19 cellular contexts compared by ENCODE assay signal in the genomic region with DNA sequence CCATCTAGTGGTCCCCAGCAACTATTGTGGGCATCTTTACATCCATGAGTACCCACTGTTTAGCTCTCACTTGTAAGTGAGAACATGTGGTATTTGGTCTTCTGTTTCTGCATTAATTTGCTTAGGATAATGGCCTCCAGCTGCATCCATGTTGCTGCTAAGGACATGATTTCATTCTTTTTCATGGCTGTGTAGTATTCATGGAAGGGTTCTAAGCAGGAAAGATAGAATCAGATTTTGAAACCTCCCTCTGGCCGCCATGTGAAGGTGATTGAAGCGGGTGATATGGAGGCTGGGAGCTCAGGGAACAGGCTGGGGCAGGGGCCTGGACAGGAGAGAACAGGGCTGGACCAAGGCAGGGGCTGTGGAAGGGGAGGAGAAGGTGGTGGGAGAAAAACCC. TPM values are rescaled to one million over a fixed set of nuclear protein-coding genes. Genes with fewer than 3 reads are reported as not detected.
DNase-seq lines count a peak whose midpoint lies in the region; ATAC-seq and TF ChIP-seq lines count a peak whose summit lies in the region.
"Had no signal": no experiment of that assay in that cellular context is flagged by ENCODE, and none has a peak within 500 bp of the region (broad histone marks: within the 10 kb centered on the region; RNA-seq: fewer than 3 reads in every experiment).

No MANE protein-coding gene starts in this region.

- H2AFZ ChIP-seq in IMR-90 (replicated peaks; ENCODE audit: low read length, poor library complexity): no peak overlapping the region

- no peak overlapping the region for H3K56ac ChIP-seq in IMR-90 (ENCODE audit: extremely low read depth, insufficient read depth, low read length)

- no TSS peak for BruUV-seq in IMR-90 (replicated peaks; lab: Mats Ljungman, UMichigan)

- DNase-seq in activated T-cell treated with anti-CD3 and anti-CD28 coated beads, Interleukin-2, amount 50 U/mL, for 24 hours: no peak
- DNase-seq in activated T-cell treated with anti-CD3 and anti-CD28 coated beads, Interleukin-2, amount 50 U/mL, for 4 hours: no peak
- DNase-seq in IMR-90 (no peak), epidermal melanocyte (ENCODE audit: insufficient read length, low spot score) (peak; percentile 8), right lobe of liver (no peak), NCI-H524 (lab: John Stamatoyannopoulos, UW) (no peak)
- DNase-seq: CD4-positive, CD25-positive, alpha-beta regulatory T cell; EL; GF-D8; MV-4-11; NCI-H1105 treated with DMSO at 0.1 percent for 48 hours; NCI-H2029 treated with DMSO at 0.1 percent for 48 hours; NCI-H226; NCI-H510A treated with DMSO at 0.1 percent for 48 hours; OCI-M1; SHP77 had no signal

- H3K36me3 ChIP-seq in IMR-90 (ENCODE audit: control insufficient read depth, insufficient read depth, low read length): peaks cover 69% of the 10 kb centered on the region
- H3K36me3 ChIP-seq in right lobe of liver: no peaks in the 10 kb centered on the region

- H4K91ac ChIP-seq in IMR-90 (ENCODE audit: insufficient read depth, low read depth, low read length): no peak overlapping the region

- H3K4me1 ChIP-seq in IMR-90 (ENCODE audit: control insufficient read depth, insufficient read depth, low read length) (peaks cover 12% of the 10 kb centered on the region; the same call in 1 of the 2 replicates), right lobe of liver (no peaks in the 10 kb centered on the region)

- H3K4me3 ChIP-seq in IMR-90 (ENCODE audit: insufficient read depth, low read depth, low read length) (no peak overlapping the region), right lobe of liver (no peak overlapping the region)
- H3K4me3 ChIP-seq: A549 had no signal

- POLR2A ChIA-PET in IMR-90 (lab: Charles Lee; ENCODE audit: unreplicated experiment): no interaction called here

- intact Hi-C loops in IMR-90 (cut with micrococcal nuclease) (no loop called here), right lobe of liver (cut with DNase I) (no loop called here)

- peaks cover 85% of the 10 kb centered on the region for H3K36me3 Mint-ChIP-seq in activated T-cell treated with anti-CD3 and anti-CD28 coated beads, Interleukin-2, amount 50 U/mL, for 24 hours (ENCODE audit: low read depth)
- peaks cover 38% of the 10 kb centered on the region for H3K36me3 Mint-ChIP-seq in activated T-cell treated with anti-CD3 and anti-CD28 coated beads, Interleukin-2, amount 50 U/mL, for 4 hours (ENCODE audit: insufficient read depth)
- H3K36me3 Mint-ChIP-seq in activated T-helper 17 cell treated with anti-CD3 and anti-CD28 coated beads, Interleukin-2, amount 50 U/mL, for 72 hours (ENCODE audit: low read depth): peaks cover 100% of the 10 kb centered on the region

- no peak for TF ChIP-seq RAD21 in IMR-90 (IDR thresholded peaks at IDR 0.05; ENCODE audit: low read length)

- no peak overlapping the region for H2BK5ac ChIP-seq in IMR-90 (ENCODE audit: low read depth, low read length, poor library complexity, severe bottlenecking)

- H4K8ac ChIP-seq in IMR-90 (ENCODE audit: low read depth in 2 of 2, low read length in 2 of 2): no peak overlapping the region

- H3K9me3 Mint-ChIP-seq in activated T-cell treated with anti-CD3 and anti-CD28 coated beads, Interleukin-2, amount 50 U/mL, for 24 hours: no peaks in the 10 kb centered on the region
- H3K9me3 Mint-ChIP-seq in activated T-cell treated with anti-CD3 and anti-CD28 coated beads, Interleukin-2, amount 50 U/mL, for 4 hours: no peaks in the 10 kb centered on the region
- H3K9me3 Mint-ChIP-seq in activated T-helper 17 cell treated with anti-CD3 and anti-CD28 coated beads, Interleukin-2, amount 50 U/mL, for 72 hours: no peaks in the 10 kb centered on the region
- H3K9me3 Mint-ChIP-seq: CD4-positive, CD25-positive, alpha-beta regulatory T cell had no signal

- no peak overlapping the region for H3K4me3 Mint-ChIP-seq in activated T-cell treated with anti-CD3 and anti-CD28 coated beads, Interleukin-2, amount 50 U/mL, for 24 hours
- no peak overlapping the region for H3K4me3 Mint-ChIP-seq in activated T-cell treated with anti-CD3 and anti-CD28 coated beads, Interleukin-2, amount 50 U/mL, for 4 hours
- H3K4me3 Mint-ChIP-seq in activated T-helper 17 cell treated with anti-CD3 and anti-CD28 coated beads, Interleukin-2, amount 50 U/mL, for 72 hours: no peak overlapping the region
- H3K4me3 Mint-ChIP-seq: CD4-positive, CD25-positive, alpha-beta regulatory T cell had no signal

- no peak overlapping the region for H3K18ac ChIP-seq in IMR-90 (ENCODE audit: low read depth, low read length)

- H2AK9ac ChIP-seq in IMR-90 (replicated peaks; ENCODE audit: low read depth, low read length, poor library complexity): peak overlapping the region; percentile 39

- no peak for ATAC-seq in activated T-cell treated with anti-CD3 and anti-CD28 coated beads, Interleukin-2, amount 50 U/mL, for 4 hours
- ATAC-seq in IMR-90 (ENCODE audit: low read depth) (no peak), right lobe of liver (no peak)
- no peak for ATAC-seq in activated T-helper 17 cell treated with anti-CD3 and anti-CD28 coated beads, Interleukin-2, amount 50 U/mL, for 72 hours (replicated peaks)
- ATAC-seq: A549, HCT116 had no signal

- peak overlapping the region; percentile 2 for H3K27ac Mint-ChIP-seq in activated T-cell treated with anti-CD3 and anti-CD28 coated beads, Interleukin-2, amount 50 U/mL, for 24 hours
- H3K27ac Mint-ChIP-seq in activated T-helper 17 cell treated with anti-CD3 and anti-CD28 coated beads, Interleukin-2, amount 50 U/mL, for 72 hours: peak overlapping the region; percentile 66
- H3K27ac Mint-ChIP-seq: CD4-positive, CD25-positive, alpha-beta regulatory T cell had no signal

- H3K9ac ChIP-seq in IMR-90 (ENCODE audit: low read depth, low read length): no peak overlapping the region

- peaks cover 17% of the 10 kb centered on the region for H3K9me1 ChIP-seq in IMR-90 (ENCODE audit: insufficient read depth, low read length)

- H3K27ac ChIP-seq in IMR-90 (ENCODE audit: insufficient read depth, low read length) (no peak overlapping the region), right lobe of liver (no peak overlapping the region)
- H3K27ac ChIP-seq: A549 had no signal

- dilution Hi-C loops in IMR-90 (cut with HindIII; ENCODE audit: low sequenced_read_pairs, unreplicated experiment): no loop called here

- peaks cover 31% of the 10 kb centered on the region for H3K4me1 Mint-ChIP-seq in activated T-cell treated with anti-CD3 and anti-CD28 coated beads, Interleukin-2, amount 50 U/mL, for 24 hours (ENCODE audit: low read depth)
- H3K4me1 Mint-ChIP-seq in activated T-cell treated with anti-CD3 and anti-CD28 coated beads, Interleukin-2, amount 50 U/mL, for 4 hours (ENCODE audit: low read depth): peaks cover 16% of the 10 kb centered on the region
- H3K4me1 Mint-ChIP-seq in activated T-helper 17 cell treated with anti-CD3 and anti-CD28 coated beads, Interleukin-2, amount 50 U/mL, for 72 hours: peaks cover 25% of the 10 kb centered on the region

- no peak overlapping the region for H2BK20ac ChIP-seq in IMR-90 (ENCODE audit: low read depth, low read length)

- peaks cover 7% of the 10 kb centered on the region; the same call in 1 of the 2 replicates for H4K20me1 ChIP-seq in IMR-90 (ENCODE audit: insufficient read depth, low read length)

- TF ChIP-seq POLR2A in IMR-90 (IDR thresholded peaks at IDR 0.05; ENCODE audit: low read depth, low read length) (no peak), right lobe of liver (IDR thresholded peaks at IDR 0.05) (no peak)

- H3K14ac ChIP-seq in IMR-90 (replicated peaks; ENCODE audit: low read depth, low read length): no peak overlapping the region

- no peak overlapping the region for H3K23ac ChIP-seq in IMR-90 (ENCODE audit: low read depth, low read length)

- no peak for TF ChIP-seq CTCF in IMR-90 (conservative IDR thresholded peaks at IDR 0.05; ENCODE audit: low read depth, low read length)
- no peak for TF ChIP-seq CTCF in right lobe of liver (IDR thresholded peaks at IDR 0.05)

- no peak overlapping the region for H3K4me2 ChIP-seq in IMR-90 (ENCODE audit: low read depth, low read length)
- H3K4me2 ChIP-seq: A549 had no signal

- no peak overlapping the region for H2AK5ac ChIP-seq in IMR-90 (ENCODE audit: low read depth, low read length)

- 100% methylated on average over 1 of the region's 2 CpGs; no CpG with 5 or more reads in 1 of the 2 experiments for WGBS in IMR-90 (ENCODE audit: extremely low coverage in 2 of 2, insufficient read length in 1 of 2), 2 experiments
- WGBS in right lobe of liver (ENCODE audit: insufficient coverage, low coverage, low lambda C conversion rate, missing lambda C conversion rate): 38% methylated on average over 2 of the region's 2 CpGs

- H2BK15ac ChIP-seq in IMR-90 (ENCODE audit: low read depth, low read length): no peak overlapping the region

- H2BK120ac ChIP-seq in IMR-90 (ENCODE audit: low read depth, low read length): no peak overlapping the region

- peaks cover 0 to 20% of the 10 kb centered on the region in 2 experiments; a peak in 2 of 4 replicates for H3K79me1 ChIP-seq in IMR-90 (ENCODE audit: low read depth in 1 of 2, low read length in 2 of 2)

- H3K4ac ChIP-seq in IMR-90 (ENCODE audit: low read depth, low read length): no peak overlapping the region

- no peaks in the 10 kb centered on the region for H3K27me3 Mint-ChIP-seq in activated T-cell treated with anti-CD3 and anti-CD28 coated beads, Interleukin-2, amount 50 U/mL, for 24 hours
- no peaks in the 10 kb centered on the region for H3K27me3 Mint-ChIP-seq in activated T-cell treated with anti-CD3 and anti-CD28 coated beads, Interleukin-2, amount 50 U/mL, for 4 hours (ENCODE audit: low read depth)
- no peaks in the 10 kb centered on the region for H3K27me3 Mint-ChIP-seq in activated T-helper 17 cell treated with anti-CD3 and anti-CD28 coated beads, Interleukin-2, amount 50 U/mL, for 72 hours
- H3K27me3 Mint-ChIP-seq: CD4-positive, CD25-positive, alpha-beta regulatory T cell had no signal

- H3K27me3 ChIP-seq in IMR-90 (ENCODE audit: control insufficient read depth, insufficient read depth, low read length) (no peaks in the 10 kb centered on the region), right lobe of liver (no peaks in the 10 kb centered on the region)

- in situ Hi-C loops in IMR-90 (cut with MboI; ENCODE audit: low sequenced_read_pairs): no loop called here

- CTCF ChIA-PET in IMR-90 (lab: Yijun Ruan, JAX): interaction anchor here (0.6 to 1.4 kb wide), 2 partner anchors 13 to 191 kb away, joined by 3 to 6 read pairs; no protein-coding TSS in a partner anchor

- H4K5ac ChIP-seq in IMR-90 (ENCODE audit: low read depth, low read length): no peak overlapping the region

- no peaks in the 10 kb centered on the region for H3K9me3 ChIP-seq in IMR-90 (ENCODE audit: control insufficient read depth, insufficient read depth, low read length)
- H3K9me3 ChIP-seq in right lobe of liver: no peaks in the 10 kb centered on the region
- H3K9me3 ChIP-seq: A549 had no signal

RNA-seq across cellular contexts. Expression of a gene that starts 20.1 kb away (rescaled TPM):
- 100 to 1,000 TPM; 210 to 251 (median 213) TPM for total RNA-seq in activated T-cell treated with anti-CD3 and anti-CD28 coated beads, Interleukin-2, amount 50 U/mL, for 4 hours
- total RNA-seq in IMR-90 (2012; rRNA removed): 4.4 and 14.7 TPM in 2 replicates
- polyA plus RNA-seq in IMR-90 (2012; rRNA removed): 61.6 and 70.3 TPM in 2 replicates
- 121 and 133 TPM in 2 replicates for polyA plus RNA-seq in IMR-90 (2012; cell fraction: cytosol; rRNA removed)
- polyA plus RNA-seq in IMR-90 (2012; cell fraction: nucleus; rRNA removed; ENCODE audit: low replicate concordance): 202 and 477 TPM in 2 replicates
- total RNA-seq in activated T-helper 17 cell treated with anti-CD3 and anti-CD28 coated beads, Interleukin-2, amount 50 U/mL, for 72 hours: 100 to 1,000 TPM; 117 to 331 TPM
- total RNA-seq in right lobe of liver: 10 to 100 TPM; 19.3 to 40.8 (median 34.4) TPM

RNA-seq across cellular contexts. Expression of a gene that starts 44.6 kb away (rescaled TPM):
- total RNA-seq in activated T-cell treated with anti-CD3 and anti-CD28 coated beads, Interleukin-2, amount 50 U/mL, for 4 hours: 10 to 100 TPM; 80.1 to 86.1 (median 84.8) TPM
- total RNA-seq in IMR-90 (2012; rRNA removed) (15.6 and 16.1 TPM in 2 replicates), right lobe of liver (10 to 100 TPM; 16.1 to 29.0 (median 22.4) TPM)
- polyA plus RNA-seq in IMR-90 (2012; rRNA removed): 94.0 and 108 TPM in 2 replicates
- 70.5 and 114 TPM in 2 replicates for polyA plus RNA-seq in IMR-90 (2012; cell fraction: cytosol; rRNA removed)
- polyA plus RNA-seq in IMR-90 (2012; cell fraction: nucleus; rRNA removed; ENCODE audit: low replicate concordance): 124 and 239 TPM in 2 replicates
- 100 to 1,000 TPM; 113 to 126 TPM for total RNA-seq in activated T-helper 17 cell treated with anti-CD3 and anti-CD28 coated beads, Interleukin-2, amount 50 U/mL, for 72 hours
